In genomic region chr17:38701504-38702165, GRCh38 we compare ENCODE assay signal across 7 cellular contexts. TPM values are rescaled to one million over a fixed set of nuclear protein-coding genes. Genes with fewer than 3 reads are reported as not detected.
A peak's percentile ranks its signal among the peaks of the same experiment; 100 is the strongest.
DNase-seq lines count a peak whose midpoint lies in the region; ATAC-seq and TF ChIP-seq lines count a peak whose summit lies in the region.

No MANE protein-coding gene starts in this region.

- ATAC-seq in GM18498 (IDR thresholded peaks at IDR 0.05; ENCODE audit: unreplicated experiment): peak; percentile 28
- peak; percentile 29 for ATAC-seq in HG02973 (IDR thresholded peaks at IDR 0.05; ENCODE audit: unreplicated experiment)
- peak; percentile 2; the same call in 1 of the 3 replicates for ATAC-seq in RWPE2 (ENCODE audit: low read depth)

- H3K27me3 ChIP-seq in RWPE2 (ENCODE audit: insufficient read depth, poor library complexity, severe bottlenecking) (no peaks in the 10 kb centered on the region), right atrium auricular region (no peaks in the 10 kb centered on the region)

- DNase-seq in RWPE2 (ENCODE audit: low spot score): no peak
- peak; percentile 86 for DNase-seq in activated naive CD4-positive, alpha-beta T cell treated with anti-CD3 and anti-CD28 coated beads, Interleukin-2, amount 50 U/mL, for 16 hours
- DNase-seq in right atrium auricular region (ENCODE audit: low spot score): no peak
- no peak for DNase-seq in ureter (ENCODE audit: low spot score)

- H3K9me3 ChIP-seq in RWPE2 (ENCODE audit: severe bottlenecking) (no peaks in the 10 kb centered on the region), right atrium auricular region (no peaks in the 10 kb centered on the region)

- H3K4me3 ChIP-seq in RWPE2 (ENCODE audit: severe bottlenecking) (peak overlapping the region; percentile 54), right atrium auricular region (peak overlapping the region; percentile 71 to 93), skin epidermis (peak overlapping the region; percentile 67 to 93 (median 87))

- H3K36me3 ChIP-seq in RWPE2 (ENCODE audit: low read depth) (no peaks in the 10 kb centered on the region), right atrium auricular region (no peaks in the 10 kb centered on the region)

- no peak for TF ChIP-seq CTCF in RWPE2 (IDR thresholded peaks at IDR 0.05; ENCODE audit: poor library complexity, severe bottlenecking)
- TF ChIP-seq CTCF in right atrium auricular region (IDR thresholded peaks at IDR 0.05): no peak

- no peaks in the 10 kb centered on the region for H3K4me1 ChIP-seq in RWPE2 (ENCODE audit: insufficient read depth, poor library complexity, severe bottlenecking)
- peaks cover 0 to 26% of the 10 kb centered on the region in 2 donors for H3K4me1 ChIP-seq in right atrium auricular region

- H3K27ac ChIP-seq in RWPE2 (ENCODE audit: poor library complexity, severe bottlenecking) (peak overlapping the region; percentile 78), right atrium auricular region (peak overlapping the region; percentile 93 to 95), skin epidermis (peak overlapping the region; percentile 60 to 99 (median 95))

RNA-seq across cellular contexts. Expression of gene MLLT6, which starts 3.4 kb away (rescaled TPM):
- 10 to 100 TPM; 38.6 to 71.6 TPM for total RNA-seq in right atrium auricular region
- 209 TPM for total RNA-seq in ureter

RNA-seq across cellular contexts. Expression of gene EPOP, which starts 26.9 kb away (rescaled TPM):
- total RNA-seq in right atrium auricular region (1 to 10 TPM in 1 of 2 donors, under 1 TPM in 1; 0.70 to 3.1 TPM), ureter (3.4 TPM)

RNA-seq across cellular contexts. Expression of gene CISD3, which starts 28.5 kb away (rescaled TPM):
- 10 to 100 TPM; 17.2 to 20.0 TPM for total RNA-seq in right atrium auricular region
- total RNA-seq in ureter: 60.1 TPM

RNA-seq across cellular contexts. Expression of gene PCGF2, which starts 46.5 kb away (rescaled TPM):
- total RNA-seq in right atrium auricular region: 10 to 100 TPM in 1 of 2 donors, 1 to 10 TPM in 1; 5.9 to 12.1 TPM
- total RNA-seq in ureter: 54.5 TPM

RNA-seq across cellular contexts. Expression of gene PSMB3, which starts 50.9 kb away (rescaled TPM):
- 100 to 1,000 TPM; 185 to 200 TPM for total RNA-seq in right atrium auricular region
- total RNA-seq in ureter: 156 TPM
